18 cellular contexts compared by ENCODE assay signal in the genomic region with DNA sequence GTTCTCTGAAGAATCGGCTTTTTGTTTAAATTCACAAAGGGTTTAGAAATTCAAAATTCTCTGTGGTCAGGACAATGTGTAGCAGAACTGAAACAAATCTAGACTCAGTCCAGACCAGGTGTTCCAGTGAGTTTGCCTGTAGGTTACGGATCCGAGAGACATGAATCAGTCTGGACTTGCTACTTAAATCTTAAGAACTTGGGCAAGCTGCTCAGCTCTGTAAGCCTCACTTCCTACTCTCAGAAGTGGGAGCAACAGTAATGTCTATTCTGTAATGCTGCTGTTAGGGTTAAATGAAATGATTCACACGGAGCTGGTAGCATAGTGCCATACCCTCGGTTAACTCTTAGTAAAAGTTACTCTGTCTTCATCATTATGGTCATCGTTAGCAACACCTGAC. TPM values are rescaled to one million over a fixed set of nuclear protein-coding genes. Genes with fewer than 3 reads are reported as not detected.
DNase-seq lines count a peak whose midpoint lies in the region; ATAC-seq and TF ChIP-seq lines count a peak whose summit lies in the region.
"Had no signal": no experiment of that assay in that cellular context is flagged by ENCODE, and none has a peak within 500 bp of the region (broad histone marks: within the 10 kb centered on the region; RNA-seq: fewer than 3 reads in every experiment).

No MANE protein-coding gene starts in this region.

- H3K4me3 ChIP-seq in heart left ventricle, result no peak overlapping the region
- H3K4me3 ChIP-seq: hepatocyte, mucosa of descending colon, upper lobe of left lung had no signal

- no peaks in the 10 kb centered on the region for H3K27me3 Mint-ChIP-seq in chondrocyte (ENCODE audit: low read depth)

- TF ChIP-seq CTCF in VCaP (conservative IDR thresholded peaks at IDR 0.05) (no peak), foreskin keratinocyte (conservative IDR thresholded peaks at IDR 0.05) (no peak), chondrocyte (IDR thresholded peaks at IDR 0.05) (no peak), heart left ventricle (IDR thresholded peaks at IDR 0.05) (no peak)

- H3K27ac Mint-ChIP-seq in chondrocyte (ENCODE audit: unreplicated experiment), result no peak overlapping the region

- no peaks in the 10 kb centered on the region for H3K9me3 Mint-ChIP-seq in chondrocyte (ENCODE audit: low read depth)

- H3K4me1 Mint-ChIP-seq in chondrocyte (ENCODE audit: low read depth), result no peaks in the 10 kb centered on the region

- H3K27me3 ChIP-seq in foreskin keratinocyte (no peaks in the 10 kb centered on the region), heart left ventricle (no peaks in the 10 kb centered on the region)
- H3K27me3 ChIP-seq: hepatocyte, upper lobe of left lung had no signal

- H3K27ac ChIP-seq in VCaP, result peak overlapping the region; percentile 55; the same call in 1 of the 2 replicates
- H3K27ac ChIP-seq in foreskin keratinocyte, result no peak overlapping the region
- no peak overlapping the region for H3K27ac ChIP-seq in heart left ventricle
- H3K27ac ChIP-seq: upper lobe of left lung had no signal

- no peak for TF ChIP-seq POLR2A in heart left ventricle (IDR thresholded peaks at IDR 0.05)

- 65 to 82% (median 74%) methylated on average over 6 of the region's 6 CpGs for WGBS in heart left ventricle, 4 donors

- H3K36me3 Mint-ChIP-seq in chondrocyte (ENCODE audit: low read depth), result peaks cover 20% of the 10 kb centered on the region

- intact Hi-C loops in heart left ventricle (cut with DNase I), result no loop called here

- no peaks in the 10 kb centered on the region for H3K9me3 ChIP-seq in heart left ventricle
- H3K9me3 ChIP-seq: mucosa of descending colon, upper lobe of left lung had no signal

- DNase-seq in activated CD4-positive, CD25-positive, alpha-beta regulatory T cell treated with anti-CD3 and anti-CD28 coated beads, Interleukin-2, amount 50 U/mL, for 72 hours, result no peak
- DNase-seq in foreskin keratinocyte, result peak; percentile 82 to 84
- DNase-seq in hippocampal formation (lab: John Stamatoyannopoulos, UW), result no peak
- DNase-seq in chondrocyte (ENCODE audit: low spot score), result no peak
- no peak for DNase-seq in heart left ventricle
- DNase-seq: C1 segment of cervical spinal cord, DMS79, GOT3, left colon, mucosa of descending colon, NCI-H2081 treated with DMSO at 0.1 percent for 48 hours, NCI-H524 treated with DMSO at 0.1 percent for 48 hours, upper lobe of left lung had no signal

- ATAC-seq in activated CD4-positive, CD25-positive, alpha-beta regulatory T cell treated with anti-CD3 and anti-CD28 coated beads, Interleukin-2, amount 50 U/mL, for 24 hours, result peak; percentile 39 to 51
- ATAC-seq in GM19043 (IDR thresholded peaks at IDR 0.05; ENCODE audit: low read depth, unreplicated experiment) (peak; percentile 59), foreskin keratinocyte (peak; percentile 73), heart left ventricle (no peak)
- ATAC-seq: Panc1 had no signal

- H3K4me1 ChIP-seq in foreskin keratinocyte, result peaks cover 11% of the 10 kb centered on the region
- H3K4me1 ChIP-seq in heart left ventricle, result peaks cover 0 to 45% (median 5%) of the 10 kb centered on the region in 12 donors

- H3K4me3 Mint-ChIP-seq in chondrocyte (ENCODE audit: unreplicated experiment), result no peak overlapping the region

- peaks cover 0 to 61% (median 50%) of the 10 kb centered on the region in 9 donors for H3K36me3 ChIP-seq in heart left ventricle

RNA-seq across cellular contexts. Expression of gene HECA, which starts 37.7 kb away (rescaled TPM):
- total RNA-seq in foreskin keratinocyte, result 15.4 and 16.1 TPM in 2 replicates
- polyA plus RNA-seq in foreskin keratinocyte, result 4.4 and 4.7 TPM in 2 replicates
- total RNA-seq in chondrocyte, result 19.5 to 23.8 TPM (median 22.6 TPM) in 3 replicates
- 10 to 100 TPM; 38.2 to 67.0 (median 48.3) TPM for total RNA-seq in heart left ventricle
- 10 to 100 TPM; 16.5 to 22.2 TPM for polyA plus RNA-seq in heart left ventricle

Comparison
In these comparisons a context has a peak if more than half of its experiments do, and no peak if none do; other contexts are left out.
1. ATAC-seq: peak in activated CD4-positive, CD25-positive, alpha-beta regulatory T cell treated with anti-CD3 and anti-CD28 coated beads, Interleukin-2, amount 50 U/mL, for 24 hours (2 of 2), GM19043 (single experiment) and foreskin keratinocyte (single experiment); none in heart left ventricle (0 of 4).
2. DNase-seq: peak in foreskin keratinocyte (2 of 2); none in activated CD4-positive, CD25-positive, alpha-beta regulatory T cell treated with anti-CD3 and anti-CD28 coated beads, Interleukin-2, amount 50 U/mL, for 72 hours (single experiment), hippocampal formation (0 of 2), chondrocyte (single experiment) and heart left ventricle (0 of 5).